Comparison of ENCODE assay signal across 1 cellular context in the genomic region with DNA sequence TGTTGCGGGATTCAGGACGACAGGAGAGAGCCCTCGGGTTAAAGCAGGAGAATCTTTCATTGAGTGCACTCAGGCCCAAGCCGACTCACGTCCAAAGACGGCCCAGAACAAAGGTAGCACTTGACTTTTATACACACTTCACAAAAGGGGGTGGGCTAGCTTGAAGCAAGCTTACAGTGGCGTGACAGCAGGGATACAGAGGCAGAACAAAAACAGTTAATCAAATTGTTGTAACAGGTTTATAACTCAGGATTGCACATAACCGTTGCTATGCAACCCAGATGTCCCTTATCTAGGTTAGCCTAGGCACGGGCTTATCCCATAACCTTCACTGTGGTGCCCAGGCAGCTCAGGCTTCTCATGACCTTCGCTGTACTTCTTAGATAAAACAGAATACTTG.
TF ChIP-seq lines count a peak whose summit lies in the region.

No MANE protein-coding gene starts in this region.

TF ChIP-seq in HepG2, 621 proteins besides CTCF, POLR2A, EP300 and RAD21 (continued from another document):
- TF ChIP-seq, protein P1, sequence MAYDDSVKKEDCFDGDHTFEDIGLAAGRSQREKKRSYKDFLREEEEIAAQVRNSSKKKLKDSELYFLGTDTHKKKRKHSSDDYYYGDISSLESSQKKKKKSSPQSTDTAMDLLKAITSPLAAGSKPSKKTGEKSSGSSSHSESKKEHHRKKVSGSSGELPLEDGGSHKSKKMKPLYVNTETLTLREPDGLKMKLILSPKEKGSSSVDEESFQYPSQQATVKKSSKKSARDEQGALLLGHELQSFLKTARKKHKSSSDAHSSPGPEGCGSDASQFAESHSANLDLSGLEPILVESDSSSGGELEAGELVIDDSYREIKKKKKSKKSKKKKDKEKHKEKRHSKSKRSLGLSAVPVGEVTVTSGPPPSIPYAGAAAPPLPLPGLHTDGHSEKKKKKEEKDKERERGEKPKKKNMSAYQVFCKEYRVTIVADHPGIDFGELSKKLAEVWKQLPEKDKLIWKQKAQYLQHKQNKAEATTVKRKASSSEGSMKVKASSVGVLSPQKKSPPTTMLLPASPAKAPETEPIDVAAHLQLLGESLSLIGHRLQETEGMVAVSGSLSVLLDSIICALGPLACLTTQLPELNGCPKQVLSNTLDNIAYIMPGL (CRISPR knock-in tag; IDR thresholded peaks at IDR 0.05; ENCODE audit: borderline replicate concordance in 1 of 2, low read depth in 1 of 2) = no peak
- no peak for TF ChIP-seq E2F2 (CRISPR knock-in tag; IDR thresholded peaks at IDR 0.05; ENCODE audit: borderline replicate concordance)
